ENCODE assay signal across 2 cellular contexts in genomic region chr1:59215766-59216291, GRCh38.
TF ChIP-seq lines count a peak whose summit lies in the region.

No MANE protein-coding gene starts in this region.

TF ChIP-seq in HepG2, 621 proteins besides CTCF, POLR2A, EP300 and RAD21:
- TF ChIP-seq NFE2L2 (IDR thresholded peaks at IDR 0.05; ENCODE audit: low read length) (peak; percentile 10; the same call in 1 of the 2 replicates), SKI (IDR thresholded peaks at IDR 0.05; ENCODE audit: partially characterized antibody) (no peak), MNT (IDR thresholded peaks at IDR 0.05) (no peak), NFYC (CRISPR knock-in tag; IDR thresholded peaks at IDR 0.05) (no peak), ELF4 (CRISPR knock-in tag; IDR thresholded peaks at IDR 0.05; ENCODE audit: borderline replicate concordance) (no peak), ZNF383 (CRISPR knock-in tag; IDR thresholded peaks at IDR 0.05; ENCODE audit: borderline replicate concordance) (no peak), FOSL2 (CRISPR knock-in tag; IDR thresholded peaks at IDR 0.05) (peak; percentile 11; the same call in 1 of the 2 replicates), SRSF9 (IDR thresholded peaks at IDR 0.05; ENCODE audit: borderline replicate concordance, insufficient read depth, low read depth, low read length, poor library complexity, severe bottlenecking) (no peak), ZNF7 (CRISPR knock-in tag; IDR thresholded peaks at IDR 0.05) (peak; percentile 96)

TF ChIP-seq in K562, 482 proteins besides CTCF, POLR2A, EP300 and RAD21:
- TF ChIP-seq SIRT6 (IDR thresholded peaks at IDR 0.05; ENCODE audit: low read depth, low read length) = no peak
- TF ChIP-seq C11orf30 (IDR thresholded peaks at IDR 0.05; ENCODE audit: low read depth) = peak; percentile 7; the same call in 1 of the 2 replicates
